11 cellular contexts compared by ENCODE assay signal in the genomic region with DNA sequence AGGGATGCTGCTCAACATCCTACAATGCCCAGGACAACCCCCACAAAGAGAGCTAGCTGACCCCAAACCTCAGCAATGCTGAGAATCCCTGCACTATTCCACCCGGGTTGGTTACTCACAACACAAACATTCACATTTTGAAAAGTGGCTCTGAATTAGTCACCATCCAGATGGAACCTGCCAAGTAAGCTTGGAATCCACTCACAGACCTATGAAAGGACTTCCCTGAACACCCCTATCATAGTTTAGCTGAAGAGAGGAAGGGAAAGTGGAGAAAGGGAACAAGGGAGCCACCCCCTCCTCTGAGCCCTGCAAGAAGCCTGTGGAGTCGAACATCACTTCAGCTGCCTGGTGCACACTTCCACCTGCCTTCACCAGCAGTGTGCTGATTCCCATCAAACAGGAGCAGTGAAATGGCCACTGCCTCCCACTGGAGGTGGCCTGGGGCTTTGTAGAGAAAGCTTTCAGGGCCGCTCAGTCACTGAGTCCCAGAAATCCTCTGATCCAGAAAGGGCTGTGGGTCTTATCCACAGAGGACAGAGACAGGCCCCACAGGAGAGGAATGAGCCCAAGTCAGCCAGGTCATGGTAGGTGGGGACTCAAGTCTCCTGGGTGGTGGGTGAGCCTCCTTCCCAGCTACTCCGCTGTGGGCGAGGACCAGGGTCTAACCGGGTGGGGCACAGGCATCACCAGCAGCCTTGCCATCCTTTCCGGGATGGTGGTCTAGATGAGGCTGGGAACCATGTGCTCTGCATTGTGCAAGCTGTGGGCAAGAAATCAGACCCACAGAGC.
A peak's percentile ranks its signal among the peaks of the same experiment; 100 is the strongest.
DNase-seq lines count a peak whose midpoint lies in the region; ATAC-seq and TF ChIP-seq lines count a peak whose summit lies in the region.
"Had no signal": no experiment of that assay in that cellular context is flagged by ENCODE, and none has a peak within 500 bp of the region (broad histone marks: within the 10 kb centered on the region; RNA-seq: fewer than 3 reads in every experiment).

No MANE protein-coding gene starts in this region.

- CTCF ChIA-PET in HEK293 (lab: Yijun Ruan, JAX) = interaction anchor here (0.6 kb wide), 1 partner anchor 244 kb away, joined by 3 read pairs; no protein-coding TSS in a partner anchor

- TF ChIP-seq CTCF in HEK293 (tag by site-specific recombination; IDR thresholded peaks at IDR 0.05) = no peak
- no peak for TF ChIP-seq CTCF in suprapubic skin (IDR thresholded peaks at IDR 0.05)
- no peak for TF ChIP-seq CTCF in GM10266 (IDR thresholded peaks at IDR 0.05; ENCODE audit: control insufficient read depth, insufficient read depth, low read depth, missing control alignments)

- H3K27ac ChIP-seq in HEK293 (ENCODE audit: extremely low read depth, low read depth, low read length) (no peak overlapping the region), suprapubic skin (no peak overlapping the region)
- H3K27ac ChIP-seq: breast epithelium had no signal

- TF ChIP-seq EP300 in suprapubic skin (IDR thresholded peaks at IDR 0.05) = no peak

- H3K9me3 Mint-ChIP-seq in activated naive CD4-positive, alpha-beta T cell treated with anti-CD3 and anti-CD28 coated beads, Interleukin-2, amount 50 U/mL, for 72 hours = no peaks in the 10 kb centered on the region
- H3K9me3 Mint-ChIP-seq: neural crest cell had no signal

- POLR2A ChIA-PET in HEK293 (lab: Yijun Ruan, JAX) = no interaction called here

- H3K27ac Mint-ChIP-seq in activated naive CD4-positive, alpha-beta T cell treated with anti-CD3 and anti-CD28 coated beads, Interleukin-2, amount 50 U/mL, for 72 hours = no peak overlapping the region

- H3K4me3 ChIP-seq in HEK293 (ENCODE audit: low read depth, low read length) = no peak overlapping the region
- H3K4me3 ChIP-seq in suprapubic skin = no peak overlapping the region
- H3K4me3 ChIP-seq: breast epithelium had no signal

- TF ChIP-seq POLR2A in suprapubic skin (IDR thresholded peaks at IDR 0.05) = no peak

- ATAC-seq in activated naive CD4-positive, alpha-beta T cell treated with anti-CD3 and anti-CD28 coated beads, Interleukin-2, amount 50 U/mL, for 72 hours = no peak
- no peak for ATAC-seq in GM18511 (IDR thresholded peaks at IDR 0.05; ENCODE audit: unreplicated experiment)

- peaks cover 4% of the 10 kb centered on the region for H3K27me3 ChIP-seq in suprapubic skin
- H3K27me3 ChIP-seq: breast epithelium had no signal

- DNase-seq in SW480 (ENCODE audit: low spot score) (peak; percentile 76), hepatic stellate cell (ENCODE audit: low spot score) (peak; percentile 96), suprapubic skin (ENCODE audit: low spot score in 2 of 2) (peak; percentile 41 to 44), GM10266 (ENCODE audit: extremely low spot score) (no peak)
- no peak for DNase-seq in activated naive CD4-positive, alpha-beta T cell treated with anti-CD3 and anti-CD28 coated beads, Interleukin-2, amount 50 U/mL, for 72 hours (ENCODE audit: low spot score in 2 of 2)
- DNase-seq: NCI-H1436 treated with DMSO at 0.1 percent for 48 hours, SHP77 treated with DMSO at 0.1 percent for 48 hours had no signal

- H3K4me1 ChIP-seq in HEK293 (ENCODE audit: control insufficient read depth, insufficient read depth, low read length) (no peaks in the 10 kb centered on the region), suprapubic skin (no peaks in the 10 kb centered on the region)
- H3K4me1 ChIP-seq: breast epithelium had no signal

- H3K36me3 ChIP-seq in HEK293 (ENCODE audit: control insufficient read depth in 2 of 2, insufficient read depth in 1 of 2, low read length in 2 of 2) (no peaks in the 10 kb centered on the region), suprapubic skin (no peaks in the 10 kb centered on the region)
- H3K36me3 ChIP-seq: breast epithelium had no signal

- 80% methylated on average over 7 of the region's 7 CpGs for WGBS in suprapubic skin

- H3K36me3 Mint-ChIP-seq in activated naive CD4-positive, alpha-beta T cell treated with anti-CD3 and anti-CD28 coated beads, Interleukin-2, amount 50 U/mL, for 72 hours = no peaks in the 10 kb centered on the region

- H3K9me3 ChIP-seq in HEK293 (ENCODE audit: control insufficient read depth, insufficient read depth, low read depth, low read length) (no peaks in the 10 kb centered on the region), suprapubic skin (no peaks in the 10 kb centered on the region)
- H3K9me3 ChIP-seq: breast epithelium had no signal

TF ChIP-seq in HEK293, 187 proteins besides CTCF, POLR2A, EP300 and RAD21:
- TF ChIP-seq GLIS1 (tag by site-specific recombination; IDR thresholded peaks at IDR 0.05) (no peak), ZNF558 (tag by site-specific recombination; IDR thresholded peaks at IDR 0.05) (no peak), PRDM1 (tag by site-specific recombination; IDR thresholded peaks at IDR 0.05) (0 out of 2 replicates have a peak, but pooled peaks have one; percentile 10)
- TF ChIP-seq, protein P1, sequence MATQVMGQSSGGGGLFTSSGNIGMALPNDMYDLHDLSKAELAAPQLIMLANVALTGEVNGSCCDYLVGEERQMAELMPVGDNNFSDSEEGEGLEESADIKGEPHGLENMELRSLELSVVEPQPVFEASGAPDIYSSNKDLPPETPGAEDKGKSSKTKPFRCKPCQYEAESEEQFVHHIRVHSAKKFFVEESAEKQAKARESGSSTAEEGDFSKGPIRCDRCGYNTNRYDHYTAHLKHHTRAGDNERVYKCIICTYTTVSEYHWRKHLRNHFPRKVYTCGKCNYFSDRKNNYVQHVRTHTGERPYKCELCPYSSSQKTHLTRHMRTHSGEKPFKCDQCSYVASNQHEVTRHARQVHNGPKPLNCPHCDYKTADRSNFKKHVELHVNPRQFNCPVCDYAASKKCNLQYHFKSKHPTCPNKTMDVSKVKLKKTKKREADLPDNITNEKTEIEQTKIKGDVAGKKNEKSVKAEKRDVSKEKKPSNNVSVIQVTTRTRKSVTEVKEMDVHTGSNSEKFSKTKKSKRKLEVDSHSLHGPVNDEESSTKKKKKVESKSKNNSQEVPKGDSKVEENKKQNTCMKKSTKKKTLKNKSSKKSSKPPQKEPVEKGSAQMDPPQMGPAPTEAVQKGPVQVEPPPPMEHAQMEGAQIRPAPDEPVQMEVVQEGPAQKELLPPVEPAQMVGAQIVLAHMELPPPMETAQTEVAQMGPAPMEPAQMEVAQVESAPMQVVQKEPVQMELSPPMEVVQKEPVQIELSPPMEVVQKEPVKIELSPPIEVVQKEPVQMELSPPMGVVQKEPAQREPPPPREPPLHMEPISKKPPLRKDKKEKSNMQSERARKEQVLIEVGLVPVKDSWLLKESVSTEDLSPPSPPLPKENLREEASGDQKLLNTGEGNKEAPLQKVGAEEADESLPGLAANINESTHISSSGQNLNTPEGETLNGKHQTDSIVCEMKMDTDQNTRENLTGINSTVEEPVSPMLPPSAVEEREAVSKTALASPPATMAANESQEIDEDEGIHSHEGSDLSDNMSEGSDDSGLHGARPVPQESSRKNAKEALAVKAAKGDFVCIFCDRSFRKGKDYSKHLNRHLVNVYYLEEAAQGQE (tag by site-specific recombination; IDR thresholded peaks at IDR 0.05) = no peak

Comparison
In these comparisons a context has a peak if more than half of its experiments do, and no peak if none do; other contexts are left out.
1. DNase-seq: peak in SW480 (single experiment), hepatic stellate cell (single experiment) and suprapubic skin (2 of 2); none in activated naive CD4-positive, alpha-beta T cell treated with anti-CD3 and anti-CD28 coated beads, Interleukin-2, amount 50 U/mL, for 72 hours (0 of 2) and GM10266 (single experiment).